ENCODE assay signal across 31 cellular contexts in genomic region chr5:174482549-174482948, GRCh38.
A peak's percentile ranks its signal among the peaks of the same experiment; 100 is the strongest.
DNase-seq lines count a peak whose midpoint lies in the region; ATAC-seq lines count a peak whose summit lies in the region.
"Had no signal": no experiment of that assay in that cellular context is flagged by ENCODE, and none has a peak within 500 bp of the region (broad histone marks: within the 10 kb centered on the region; RNA-seq: fewer than 3 reads in every experiment).

No MANE protein-coding gene starts in this region.

- H3K4me1 ChIP-seq in mesodermal cell (ENCODE audit: control insufficient read depth, insufficient read depth, low read length, poor library complexity, severe bottlenecking), result no peaks in the 10 kb centered on the region
- H3K4me1 ChIP-seq: BLaER1 treated with 17β-estradiol and CSF1 and Interleukin-3, amounts not matched to agents 10 nM and 100 nM; HAP-1; prostate gland; sigmoid colon; SJSA1; tibial artery had no signal

- ATAC-seq in activated naive CD4-positive, alpha-beta T cell treated with anti-CD3 and anti-CD28 coated beads, Interleukin-2, amount 50 U/mL, for 72 hours, result no peak
- ATAC-seq: activated T-cell treated with anti-CD3 and anti-CD28 coated beads, Interleukin-2, amount 50 U/mL, for 4 hours; left ventricle myocardium superior; naive thymus-derived CD4-positive, alpha-beta T cell had no signal

- no peak overlapping the region for H3K9ac ChIP-seq in SK-N-MC (ENCODE audit: insufficient read length)
- H3K9ac ChIP-seq: BLaER1 treated with 17β-estradiol and CSF1 and Interleukin-3, amounts not matched to agents 10 nM and 100 nM had no signal

- no peaks in the 10 kb centered on the region for H3K36me3 Mint-ChIP-seq in activated naive CD4-positive, alpha-beta T cell treated with anti-CD3 and anti-CD28 coated beads, Interleukin-2, amount 50 U/mL, for 72 hours
- H3K36me3 Mint-ChIP-seq in activated naive CD4-positive, alpha-beta T cell treated with anti-CD3 and anti-CD28 coated beads for 36 hours (ENCODE audit: low read depth), result no peaks in the 10 kb centered on the region
- H3K36me3 Mint-ChIP-seq: naive thymus-derived CD4-positive, alpha-beta T cell; T-cell had no signal

- H3K36me3 ChIP-seq in SK-N-MC (ENCODE audit: insufficient read depth, low read length) (no peaks in the 10 kb centered on the region), mesodermal cell (ENCODE audit: control insufficient read depth, insufficient read depth, low read length) (no peaks in the 10 kb centered on the region)
- H3K36me3 ChIP-seq: BLaER1 treated with 17β-estradiol and CSF1 and Interleukin-3, amounts not matched to agents 10 nM and 100 nM; HAP-1; prostate gland; sigmoid colon; SJSA1; tibial artery had no signal

- H3K4me3 Mint-ChIP-seq in activated naive CD4-positive, alpha-beta T cell treated with anti-CD3 and anti-CD28 coated beads for 36 hours, result no peak overlapping the region
- H3K4me3 Mint-ChIP-seq: activated B cell treated with CpG ODN at 0.5 μM for 24 hours; activated T-cell treated with anti-CD3 and anti-CD28 coated beads, Interleukin-2, amount 50 U/mL, for 4 hours; mesothelial cell of epicardium; naive thymus-derived CD4-positive, alpha-beta T cell; T-cell had no signal

- H3K27ac Mint-ChIP-seq in activated naive CD4-positive, alpha-beta T cell treated with anti-CD3 and anti-CD28 coated beads, Interleukin-2, amount 50 U/mL, for 72 hours, result no peak overlapping the region
- H3K27ac Mint-ChIP-seq in activated naive CD4-positive, alpha-beta T cell treated with anti-CD3 and anti-CD28 coated beads for 36 hours, result no peak overlapping the region
- H3K27ac Mint-ChIP-seq: activated B cell treated with CpG ODN at 0.5 μM for 24 hours; mesothelial cell of epicardium; naive thymus-derived CD4-positive, alpha-beta T cell; T-cell had no signal

- WGBS in mesodermal cell (ENCODE audit: insufficient coverage in 2 of 2), 2 experiments, result 70 to 97% methylated on average over 5 to 6 of the region's 8 CpGs

- peak; percentile 96 for DNase-seq in COR-L47 (lab: John Stamatoyannopoulos, UW)
- DNase-seq in NCI-H1105 treated with DMSO at 0.1 percent for 48 hours (lab: John Stamatoyannopoulos, UW), result peak; percentile 81
- no peak for DNase-seq in SK-N-MC (ENCODE audit: low read depth, low spot score)
- no peak for DNase-seq in NCI-H146 treated with DMSO at 0.1 percent for 48 hours (lab: John Stamatoyannopoulos, UW; ENCODE audit: unreplicated experiment)
- no peak for DNase-seq in amniotic stem cell (lab: John Stamatoyannopoulos, UW)
- DNase-seq in activated naive CD4-positive, alpha-beta T cell treated with anti-CD3 and anti-CD28 coated beads, Interleukin-2, amount 50 U/mL, for 72 hours (ENCODE audit: low spot score in 2 of 2), result no peak
- no peak for DNase-seq in activated naive CD4-positive, alpha-beta T cell treated with anti-CD3 and anti-CD28 coated beads for 36 hours
- DNase-seq: activated B cell treated with CpG ODN at 0.5 μM for 24 hours; activated CD4-positive, alpha-beta T cell treated with anti-CD3 and anti-CD28 coated beads, Interleukin-2, amount 50 U/mL, for 1 hour; activated gamma-delta T cell; activated T-cell treated with anti-CD3 and anti-CD28 coated beads, Interleukin-2, amount 50 U/mL, for 4 hours; caudate nucleus; cortex of kidney; effector memory CD4-positive, alpha-beta T cell; glutamatergic neuron; left ventricle myocardium superior; MV-4-11; naive thymus-derived CD4-positive, alpha-beta T cell; NCI-H187 treated with DMSO at 0.1 percent for 48 hours; occipital lobe; RPMI8226; sigmoid colon; stimulated activated CD4-positive, alpha-beta T cell treated with anti-CD3 and anti-CD28 coated beads, Interleukin-4, amount 100 ng/mL, for 24 hours; T-cell; tibial artery had no signal

- 0 out of 2 replicates have a peak, but pooled peaks cover 4% of the 10 kb centered on the region for H3K9me3 ChIP-seq in SK-N-MC (ENCODE audit: low read depth, low read length)
- peaks cover 12% of the 10 kb centered on the region for H3K9me3 ChIP-seq in mesodermal cell (ENCODE audit: control insufficient read depth, low read length)
- H3K9me3 ChIP-seq: HAP-1, prostate gland had no signal

- H3K4me1 Mint-ChIP-seq in activated naive CD4-positive, alpha-beta T cell treated with anti-CD3 and anti-CD28 coated beads for 36 hours (ENCODE audit: low read depth), result peaks cover 2% of the 10 kb centered on the region
- H3K4me1 Mint-ChIP-seq: activated B cell treated with CpG ODN at 0.5 μM for 24 hours; naive thymus-derived CD4-positive, alpha-beta T cell had no signal

- intact Hi-C loops in activated naive CD4-positive, alpha-beta T cell treated with anti-CD3 and anti-CD28 coated beads for 36 hours (cut with micrococcal nuclease), result no loop called here

- peak overlapping the region; percentile 40; the same call in 1 of the 2 replicates for H3K4me3 ChIP-seq in SK-N-MC
- no peak overlapping the region for H3K4me3 ChIP-seq in mesodermal cell (ENCODE audit: extremely low read depth, insufficient read depth, low read length, poor library complexity, severe bottlenecking)
- H3K4me3 ChIP-seq: BLaER1 treated with 17β-estradiol and CSF1 and Interleukin-3, amounts not matched to agents 10 nM and 100 nM; HAP-1; prostate gland; sigmoid colon; SJSA1; tibial artery had no signal

- H3K27ac ChIP-seq in SK-N-MC (no peak overlapping the region; the same call in 1 of the 2 replicates), mesodermal cell (ENCODE audit: low read depth, low read length, severe bottlenecking) (peak overlapping the region; percentile 5)
- H3K27ac ChIP-seq: BLaER1 treated with 17β-estradiol and CSF1 and Interleukin-3, amounts not matched to agents 10 nM and 100 nM; prostate gland; sigmoid colon; SJSA1; tibial artery had no signal

- H3K9me3 Mint-ChIP-seq in activated naive CD4-positive, alpha-beta T cell treated with anti-CD3 and anti-CD28 coated beads, Interleukin-2, amount 50 U/mL, for 72 hours, result peaks cover 12% of the 10 kb centered on the region in 2 donors
- peaks cover 5% of the 10 kb centered on the region for H3K9me3 Mint-ChIP-seq in activated naive CD4-positive, alpha-beta T cell treated with anti-CD3 and anti-CD28 coated beads for 36 hours

- H3K27me3 Mint-ChIP-seq in activated naive CD4-positive, alpha-beta T cell treated with anti-CD3 and anti-CD28 coated beads for 36 hours (ENCODE audit: low read depth), result peaks cover 4% of the 10 kb centered on the region

- CTCF ChIA-PET in activated naive CD4-positive, alpha-beta T cell treated with anti-CD3 and anti-CD28 coated beads for 36 hours (lab: Charles Lee), result interaction anchor here (0.6 kb wide), 1 partner anchor 563 kb away, joined by 3 read pairs; no protein-coding TSS in a partner anchor

Comparison
In these comparisons a context has a peak if more than half of its experiments do, and no peak if none do; other contexts are left out.
1. DNase-seq: peak in COR-L47 (single experiment) and NCI-H1105 treated with DMSO at 0.1 percent for 48 hours (single experiment); none in SK-N-MC (single experiment), NCI-H146 treated with DMSO at 0.1 percent for 48 hours (single experiment), amniotic stem cell (single experiment), activated naive CD4-positive, alpha-beta T cell treated with anti-CD3 and anti-CD28 coated beads, Interleukin-2, amount 50 U/mL, for 72 hours (0 of 2) and activated naive CD4-positive, alpha-beta T cell treated with anti-CD3 and anti-CD28 coated beads for 36 hours (single experiment).